In genomic region chr12:113086249-113087164, GRCh38 we compare ENCODE assay signal across 9 cellular contexts. TPM values are rescaled to one million over a fixed set of nuclear protein-coding genes. Genes with fewer than 3 reads are reported as not detected.
DNase-seq lines count a peak whose midpoint lies in the region; ATAC-seq and TF ChIP-seq lines count a peak whose summit lies in the region.
"Had no signal": no experiment of that assay in that cellular context is flagged by ENCODE, and none has a peak within 500 bp of the region (broad histone marks: within the 10 kb centered on the region; RNA-seq: fewer than 3 reads in every experiment).

No MANE protein-coding gene starts in this region.

- no peak for TF ChIP-seq CTCF in chondrocyte (IDR thresholded peaks at IDR 0.05)
- TF ChIP-seq CTCF in vagina (IDR thresholded peaks at IDR 0.05): no peak
- no peak for TF ChIP-seq CTCF in brain microvascular endothelial cell (IDR thresholded peaks at IDR 0.05; ENCODE audit: low read depth, low read length, missing control alignments)

- H3K36me3 ChIP-seq in vagina (no peaks in the 10 kb centered on the region), brain microvascular endothelial cell (replicated peaks) (no peaks in the 10 kb centered on the region)

- no peak overlapping the region for H3K4me3 Mint-ChIP-seq in chondrocyte (ENCODE audit: unreplicated experiment)

- no peaks in the 10 kb centered on the region for H3K27me3 ChIP-seq in vagina
- no peaks in the 10 kb centered on the region for H3K27me3 ChIP-seq in brain microvascular endothelial cell (replicated peaks)

- H3K27me3 Mint-ChIP-seq in chondrocyte (ENCODE audit: low read depth): peaks cover 62% of the 10 kb centered on the region

- no peaks in the 10 kb centered on the region for H3K9me3 Mint-ChIP-seq in chondrocyte (ENCODE audit: low read depth)

- H3K27ac ChIP-seq in vagina (no peak overlapping the region), brain microvascular endothelial cell (no peak overlapping the region)

- peak; percentile 50 for DNase-seq in GM19240 (ENCODE audit: insufficient read length, low spot score)
- DNase-seq in RPMI7951 (ENCODE audit: low read depth): peak; percentile 12
- DNase-seq in chondrocyte (ENCODE audit: low spot score): no peak
- DNase-seq in stimulated activated CD4-positive, alpha-beta T cell treated with anti-CD3 and anti-CD28 coated beads, Interleukin-2, amount 100 ng/mL, for 24 hours: peak; percentile 34 to 45
- no peak for DNase-seq in vagina (ENCODE audit: extremely low spot score in 2 of 2)
- DNase-seq in brain microvascular endothelial cell: no peak
- DNase-seq in NCI-H2196 (lab: John Stamatoyannopoulos, UW; ENCODE audit: unreplicated experiment): no peak

- intact Hi-C loops in vagina (cut with DNase I): no loop called here

- no peaks in the 10 kb centered on the region for H3K36me3 Mint-ChIP-seq in chondrocyte (ENCODE audit: low read depth)

- in situ Hi-C loops in brain microvascular endothelial cell (cut with HindIII; ENCODE audit: low pct_ligation_motif_present, low sequenced_read_pairs): no loop called here

- no peak for ATAC-seq in GM18517 (IDR thresholded peaks at IDR 0.05; ENCODE audit: unreplicated experiment)

- H3K4me1 ChIP-seq in vagina: no peaks in the 10 kb centered on the region

- peaks cover 2% of the 10 kb centered on the region for H3K4me1 Mint-ChIP-seq in chondrocyte (ENCODE audit: low read depth)

- peak overlapping the region; percentile 59 for H3K27ac Mint-ChIP-seq in chondrocyte (ENCODE audit: unreplicated experiment)

- no peaks in the 10 kb centered on the region for H3K9me3 ChIP-seq in vagina

- H3K4me3 ChIP-seq in vagina: no peak overlapping the region
- no peak overlapping the region for H3K4me3 ChIP-seq in brain microvascular endothelial cell (ENCODE audit: low read depth, low read length)

- no peak for TF ChIP-seq POLR2A in vagina (IDR thresholded peaks at IDR 0.05)

RNA-seq across cellular contexts. Expression of gene DTX1, which starts 30.0 kb away (rescaled TPM):
- not detected in 2 replicates for total RNA-seq in RPMI7951 (2014; rRNA removed; shearing (Covaris generic))
- total RNA-seq in chondrocyte (not detected in 3 replicates), vagina (8.3 TPM)
- total RNA-seq: fibroblast of lung had no signal

RNA-seq across cellular contexts. Expression of gene RASAL1, which starts 49.1 kb away (rescaled TPM):
- total RNA-seq in RPMI7951 (2014; rRNA removed; shearing (Covaris generic)): not detected in 2 replicates
- not detected in 3 replicates for total RNA-seq in chondrocyte
- 11.0 TPM for total RNA-seq in vagina
- total RNA-seq: fibroblast of lung had no signal

Comparison
In these comparisons a context has a peak if more than half of its experiments do, and no peak if none do; other contexts are left out.
1. DNase-seq: peak in GM19240 (single experiment), RPMI7951 (single experiment) and stimulated activated CD4-positive, alpha-beta T cell treated with anti-CD3 and anti-CD28 coated beads, Interleukin-2, amount 100 ng/mL, for 24 hours (2 of 2); none in chondrocyte (single experiment), vagina (0 of 2), brain microvascular endothelial cell (single experiment) and NCI-H2196 (single experiment).
2. RNA of gene RASAL1, which starts 49.1 kb away (total RNA-seq): 11.0 TPM in vagina (single experiment); not detected in RPMI7951 and not detected in chondrocyte; every median in the first group is over 10 times any median in the second.